Comparison of ENCODE assay signal across 8 cellular contexts in genomic region chr10:55410415-55410885, GRCh38.
A peak's percentile ranks its signal among the peaks of the same experiment; 100 is the strongest.
DNase-seq lines count a peak whose midpoint lies in the region; ATAC-seq and TF ChIP-seq lines count a peak whose summit lies in the region.

No MANE protein-coding gene starts in this region.

- no peaks in the 10 kb centered on the region for H3K4me1 Mint-ChIP-seq in naive thymus-derived CD4-positive, alpha-beta T cell

- POLR2A ChIA-PET in naive thymus-derived CD4-positive, alpha-beta T cell (lab: Charles Lee): no interaction called here

- peak; percentile 55 for TF ChIP-seq CTCF in left ventricle myocardium inferior (IDR thresholded peaks at IDR 0.05; ENCODE audit: borderline replicate concordance)

- no peak overlapping the region for H3K27ac Mint-ChIP-seq in naive thymus-derived CD4-positive, alpha-beta T cell

- H3K27ac ChIP-seq in left ventricle myocardium inferior (replicated peaks) (peak overlapping the region; percentile 69), skeletal muscle tissue (ENCODE audit: low read depth, low read length) (peak overlapping the region; percentile 21)
- H3K27ac ChIP-seq in naive thymus-derived CD4-positive, alpha-beta T cell (ENCODE audit: low read depth, low read length): no peak overlapping the region

- H3K9ac ChIP-seq in skeletal muscle tissue (ENCODE audit: low read depth in 1 of 3, low read length in 3 of 3): peak overlapping the region in 2 of 3 donors; percentile 10 to 66

- peak overlapping the region; percentile 26 for H3K4me3 ChIP-seq in left ventricle myocardium inferior
- H3K4me3 ChIP-seq in skeletal muscle tissue (ENCODE audit: low read length in 3 of 3): peak overlapping the region in 1 of 3 donors; percentile 16
- no peak overlapping the region for H3K4me3 ChIP-seq in naive thymus-derived CD4-positive, alpha-beta T cell (ENCODE audit: low read length)

- no peaks in the 10 kb centered on the region for H3K27me3 ChIP-seq in left ventricle myocardium inferior (ENCODE audit: low read depth)
- no peaks in the 10 kb centered on the region for H3K27me3 ChIP-seq in skeletal muscle tissue (ENCODE audit: control insufficient read depth in 3 of 3, insufficient read depth in 3 of 3, low read length in 3 of 3)
- no peaks in the 10 kb centered on the region for H3K27me3 ChIP-seq in naive thymus-derived CD4-positive, alpha-beta T cell (ENCODE audit: control insufficient read depth in 2 of 2, insufficient read depth in 2 of 2, low read length in 2 of 2)

- H3K9me3 ChIP-seq in left ventricle myocardium inferior (replicated peaks) (no peaks in the 10 kb centered on the region), skeletal muscle tissue (ENCODE audit: control insufficient read depth in 3 of 3, low read length in 3 of 3) (no peaks in the 10 kb centered on the region)
- H3K9me3 ChIP-seq in naive thymus-derived CD4-positive, alpha-beta T cell (ENCODE audit: control insufficient read depth in 2 of 3, low read length in 3 of 3): no peaks in the 10 kb centered on the region

- DNase-seq in NCI-H1092 (lab: John Stamatoyannopoulos, UW) (peak; percentile 72), SW480 (ENCODE audit: low spot score) (peak; percentile 24), left ventricle myocardium inferior (peak; percentile 36), NAMALWA (ENCODE audit: low spot score) (no peak)
- DNase-seq in naive thymus-derived CD4-positive, alpha-beta T cell: no peak

- CTCF ChIA-PET in naive thymus-derived CD4-positive, alpha-beta T cell (lab: Charles Lee): interaction anchor here (0.6 kb wide), 1 partner anchor 10 kb away, joined by 4 read pairs; no protein-coding TSS in a partner anchor

- H3K36me3 Mint-ChIP-seq in naive thymus-derived CD4-positive, alpha-beta T cell: no peaks in the 10 kb centered on the region

- no peaks in the 10 kb centered on the region for H3K27me3 Mint-ChIP-seq in naive thymus-derived CD4-positive, alpha-beta T cell

- H3K4me3 Mint-ChIP-seq in naive thymus-derived CD4-positive, alpha-beta T cell: no peak overlapping the region

- intact Hi-C loops in left ventricle myocardium inferior (cut with micrococcal nuclease): no loop called here
- intact Hi-C loops in naive thymus-derived CD4-positive, alpha-beta T cell (cut with micrococcal nuclease): no loop called here

- no peaks in the 10 kb centered on the region for H3K36me3 ChIP-seq in left ventricle myocardium inferior
- H3K36me3 ChIP-seq in skeletal muscle tissue (ENCODE audit: control insufficient read depth in 3 of 3, insufficient read depth in 3 of 3, low read length in 3 of 3): no peaks in the 10 kb centered on the region
- no peaks in the 10 kb centered on the region for H3K36me3 ChIP-seq in naive thymus-derived CD4-positive, alpha-beta T cell (ENCODE audit: control insufficient read depth in 2 of 3, insufficient read depth in 3 of 3, low read length in 3 of 3)

- peaks cover 16% of the 10 kb centered on the region for H3K4me1 ChIP-seq in left ventricle myocardium inferior
- peaks cover 0 to 4% (median 0%) of the 10 kb centered on the region in 3 donors for H3K4me1 ChIP-seq in skeletal muscle tissue (ENCODE audit: control insufficient read depth in 3 of 3, insufficient read depth in 3 of 3, low read length in 3 of 3)
- H3K4me1 ChIP-seq in naive thymus-derived CD4-positive, alpha-beta T cell (ENCODE audit: control insufficient read depth in 2 of 2, insufficient read depth in 2 of 2, low read length in 2 of 2): no peaks in the 10 kb centered on the region

- ATAC-seq in GM19455 (IDR thresholded peaks at IDR 0.05; ENCODE audit: unreplicated experiment): no peak
- ATAC-seq in naive thymus-derived CD4-positive, alpha-beta T cell: no peak
- ATAC-seq in HG03442 (IDR thresholded peaks at IDR 0.05; ENCODE audit: unreplicated experiment): no peak

- H3K9me3 Mint-ChIP-seq in naive thymus-derived CD4-positive, alpha-beta T cell: peaks cover 0 to 26% (median 0%) of the 10 kb centered on the region in 11 donors

Comparison
In these comparisons a context has a peak if more than half of its experiments do, and no peak if none do; other contexts are left out.
1. DNase-seq: peak in NCI-H1092 (single experiment), SW480 (single experiment) and left ventricle myocardium inferior (single experiment); none in naive thymus-derived CD4-positive, alpha-beta T cell (0 of 9) and NAMALWA (single experiment).